Comparison of ENCODE assay signal across 8 cellular contexts in genomic region chrX:9785944-9786741, GRCh38. TPM values are rescaled to one million over a fixed set of nuclear protein-coding genes. Genes with fewer than 3 reads are reported as not detected.
A peak's percentile ranks its signal among the peaks of the same experiment; 100 is the strongest.
DNase-seq lines count a peak whose midpoint lies in the region; ATAC-seq and TF ChIP-seq lines count a peak whose summit lies in the region.

Gene SHROOM2, plus strand, starts transcription at chrX:9786429. Its CDS starts 117 bp downstream, at chrX:9786546.

- TF ChIP-seq EP300 in ovary (IDR thresholded peaks at IDR 0.05), result no peak

- intact Hi-C loops in ovary (cut with DNase I), result loop anchor here in 1 of 4 donors (10.0 kb wide), 1 partner anchor 339 kb away; no protein-coding TSS in a partner anchor

- H3K27me3 ChIP-seq in SJSA1 (replicated peaks) (peaks cover 10% of the 10 kb centered on the region), foreskin keratinocyte (no peaks in the 10 kb centered on the region), ovary (no peaks in the 10 kb centered on the region)

- ATAC-seq in foreskin keratinocyte (peak; percentile 51), HG03457 (IDR thresholded peaks at IDR 0.05; ENCODE audit: unreplicated experiment) (no peak), HG03039 (IDR thresholded peaks at IDR 0.05; ENCODE audit: unreplicated experiment) (no peak)

- peak; percentile 16 for DNase-seq in GM03348 (ENCODE audit: low spot score)
- no peak for DNase-seq in SJSA1 (ENCODE audit: low read depth in 1 of 2, low spot score in 2 of 2)
- DNase-seq in foreskin keratinocyte, result no peak
- DNase-seq in ovary, result peak; percentile 40 to 68 (median 62)
- DNase-seq in DMS114 treated with DMSO at 0.1 percent for 48 hours (lab: John Stamatoyannopoulos, UW; ENCODE audit: unreplicated experiment), result no peak
- DNase-seq in stimulated activated CD4-positive, alpha-beta T cell treated with anti-CD3 and anti-CD28 coated beads, Interleukin-2, amount 100 ng/mL, for 48 hours, result no peak

- WGBS in ovary, 3 donors, result 0 to 15% (median 6%) methylated on average over 7 to 123 of the region's 123 CpGs

- no peak for TF ChIP-seq POLR2A in ovary (IDR thresholded peaks at IDR 0.05)

- H3K4me3 ChIP-seq in SJSA1, result peak within 1 kb of the TSS; percentile 32
- peak within 1 kb of the TSS; percentile 38 for H3K4me3 ChIP-seq in ovary

- H3K9me3 ChIP-seq in SJSA1 (replicated peaks), result no peaks in the 10 kb centered on the region
- H3K9me3 ChIP-seq in ovary, result no peaks in the 10 kb centered on the region

- H3K4me1 ChIP-seq in SJSA1 (replicated peaks) (peaks cover 5% of the 10 kb centered on the region; the same call in 1 of the 2 replicates), foreskin keratinocyte (peaks cover 7% of the 10 kb centered on the region), ovary (ENCODE audit: insufficient read depth) (peaks cover 6% of the 10 kb centered on the region)

- H3K36me3 ChIP-seq in SJSA1 (no peaks in the 10 kb centered on the region), ovary (no peaks in the 10 kb centered on the region)

- H3K27ac ChIP-seq in SJSA1 (no peak within 1 kb of the TSS), foreskin keratinocyte (no peak within 1 kb of the TSS), ovary (peak within 1 kb of the TSS; percentile 75 to 78)

- TF ChIP-seq CTCF in foreskin keratinocyte (conservative IDR thresholded peaks at IDR 0.05) (no peak), ovary (IDR thresholded peaks at IDR 0.05) (no peak)

RNA-seq across cellular contexts. Expression of gene SHROOM2, which starts in this region (rescaled TPM):
- 0.58 and 4.3 TPM in 2 replicates for total RNA-seq in SJSA1 (2014; rRNA removed; shearing (Covaris generic))
- 6.4 and 7.3 TPM in 2 replicates for total RNA-seq in foreskin keratinocyte
- 2.5 and 3.2 TPM in 2 replicates for polyA plus RNA-seq in foreskin keratinocyte
- 10 to 100 TPM; 10.0 to 16.8 (median 12.2) TPM for total RNA-seq in ovary
- 1 to 10 TPM; 7.6 to 9.7 TPM for polyA plus RNA-seq in ovary

Comparison
In these comparisons a context has a peak if more than half of its experiments do, and no peak if none do; other contexts are left out.
1. DNase-seq: peak in GM03348 (single experiment) and ovary (5 of 5); none in SJSA1 (0 of 2), foreskin keratinocyte (0 of 2), DMS114 treated with DMSO at 0.1 percent for 48 hours (single experiment) and stimulated activated CD4-positive, alpha-beta T cell treated with anti-CD3 and anti-CD28 coated beads, Interleukin-2, amount 100 ng/mL, for 48 hours (0 of 2).
2. H3K27ac ChIP-seq: peak in ovary (2 of 2); none in SJSA1 (single experiment) and foreskin keratinocyte (single experiment).